16 cellular contexts compared by ENCODE assay signal in genomic region chr10:123521076-123521475, GRCh38.
DNase-seq lines count a peak whose midpoint lies in the region; ATAC-seq and TF ChIP-seq lines count a peak whose summit lies in the region.
"Had no signal": no experiment of that assay in that cellular context is flagged by ENCODE, and none has a peak within 500 bp of the region (broad histone marks: within the 10 kb centered on the region; RNA-seq: fewer than 3 reads in every experiment).

No MANE protein-coding gene starts in this region.

- H3K27ac ChIP-seq in BLaER1 (peak overlapping the region; percentile 20; the same call in 1 of the 2 replicates), endodermal cell (ENCODE audit: low read depth, low read length) (no peak overlapping the region)
- H3K27ac ChIP-seq: A549 had no signal

- H3K27me3 Mint-ChIP-seq in endodermal cell (ENCODE audit: insufficient read depth) (peaks cover 3% of the 10 kb centered on the region), osteocyte (ENCODE audit: unreplicated experiment) (no peaks in the 10 kb centered on the region)

- H3K4me3 Mint-ChIP-seq in endodermal cell (no peak overlapping the region), osteocyte (ENCODE audit: unreplicated experiment) (no peak overlapping the region)
- H3K4me3 Mint-ChIP-seq: CD14-positive monocyte; CD8-positive, alpha-beta T cell had no signal

- ATAC-seq in HG03565 (IDR thresholded peaks at IDR 0.05; ENCODE audit: unreplicated experiment): no peak
- ATAC-seq: A549; CD8-positive, alpha-beta T cell; HCT116 had no signal

- H3K4me1 ChIP-seq in BLaER1: peaks cover 44% of the 10 kb centered on the region
- H3K4me1 ChIP-seq in endodermal cell (ENCODE audit: control insufficient read depth, insufficient read depth, low read length): no peaks in the 10 kb centered on the region
- H3K4me1 ChIP-seq: A549, BE2C had no signal

- in situ Hi-C loops in KBM-7 (cut with MboI; ENCODE audit: low pct_unique_long_range_greater_than_20kb, low sequenced_read_pairs): no loop called here

- H3K4me3 ChIP-seq in BLaER1 (no peak overlapping the region), endodermal cell (ENCODE audit: low read length) (no peak overlapping the region)
- H3K4me3 ChIP-seq: A549 had no signal

- H3K4me1 Mint-ChIP-seq in endodermal cell (no peaks in the 10 kb centered on the region), osteocyte (ENCODE audit: unreplicated experiment) (no peaks in the 10 kb centered on the region)

- no peak overlapping the region for H3K4me2 ChIP-seq in BLaER1
- H3K4me2 ChIP-seq: A549 had no signal

- H3K36me3 ChIP-seq in BLaER1: no peaks in the 10 kb centered on the region
- no peaks in the 10 kb centered on the region for H3K36me3 ChIP-seq in endodermal cell (ENCODE audit: control insufficient read depth, insufficient read depth, low read length)
- H3K36me3 ChIP-seq: BE2C had no signal

- no peak overlapping the region for H3K27ac Mint-ChIP-seq in endodermal cell
- no peak overlapping the region for H3K27ac Mint-ChIP-seq in osteocyte (ENCODE audit: unreplicated experiment)
- H3K27ac Mint-ChIP-seq: CD8-positive, alpha-beta T cell had no signal

- 0 out of 3 replicates have a peak, but pooled peaks have one; percentile 13 for TF ChIP-seq CTCF in GM12872 (IDR thresholded peaks at IDR 0.05; ENCODE audit: insufficient read depth, low read depth, low read length)
- TF ChIP-seq CTCF in endodermal cell (conservative IDR thresholded peaks at IDR 0.05): no peak
- TF ChIP-seq CTCF in osteocyte (IDR thresholded peaks at IDR 0.05): no peak

- no peaks in the 10 kb centered on the region for H4K20me1 ChIP-seq in BLaER1

- H3K27me3 ChIP-seq in BLaER1 (no peaks in the 10 kb centered on the region), endodermal cell (ENCODE audit: control insufficient read depth, insufficient read depth, low read length, poor library complexity, severe bottlenecking) (no peaks in the 10 kb centered on the region)

- peaks cover 6% of the 10 kb centered on the region for H3K9me3 Mint-ChIP-seq in endodermal cell
- peaks cover 16% of the 10 kb centered on the region for H3K9me3 Mint-ChIP-seq in osteocyte (ENCODE audit: unreplicated experiment)
- H3K9me3 Mint-ChIP-seq: CD8-positive, alpha-beta T cell had no signal

- H3K9ac ChIP-seq in BLaER1: no peak overlapping the region
- no peak overlapping the region for H3K9ac ChIP-seq in endodermal cell (ENCODE audit: extremely low read depth, low read length, poor library complexity, severe bottlenecking)

- H3K36me3 Mint-ChIP-seq in endodermal cell (ENCODE audit: low read depth): no peaks in the 10 kb centered on the region
- H3K36me3 Mint-ChIP-seq in osteocyte (ENCODE audit: unreplicated experiment): no peaks in the 10 kb centered on the region
- H3K36me3 Mint-ChIP-seq: CD14-positive monocyte; CD8-positive, alpha-beta T cell had no signal

- 88 to 100% methylated on average over 1 to 3 of the region's 3 CpGs for WGBS in endodermal cell (ENCODE audit: insufficient coverage in 1 of 2, insufficient read length in 1 of 2), 2 experiments

- peak; percentile 33 for DNase-seq in endodermal cell
- DNase-seq in osteocyte (ENCODE audit: extremely low spot score, unreplicated experiment): peak; percentile 74
- no peak for DNase-seq in KBM-7
- DNase-seq in RPMI8226: no peak
- DNase-seq: BE2C, COR-L47, DMS53, GF-D8, IMR-90 had no signal

- peaks cover 43% of the 10 kb centered on the region for H3K9me3 ChIP-seq in BLaER1
- no peaks in the 10 kb centered on the region for H3K9me3 ChIP-seq in endodermal cell (ENCODE audit: control insufficient read depth, low read length)
- H3K9me3 ChIP-seq: A549, BE2C had no signal

Comparison
In these comparisons a context has a peak if more than half of its experiments do, and no peak if none do; other contexts are left out.
1. DNase-seq: peak in endodermal cell (single experiment) and osteocyte (single experiment); none in KBM-7 (single experiment) and RPMI8226 (single experiment).